32 cellular contexts compared by ENCODE assay signal in the genomic region with DNA sequence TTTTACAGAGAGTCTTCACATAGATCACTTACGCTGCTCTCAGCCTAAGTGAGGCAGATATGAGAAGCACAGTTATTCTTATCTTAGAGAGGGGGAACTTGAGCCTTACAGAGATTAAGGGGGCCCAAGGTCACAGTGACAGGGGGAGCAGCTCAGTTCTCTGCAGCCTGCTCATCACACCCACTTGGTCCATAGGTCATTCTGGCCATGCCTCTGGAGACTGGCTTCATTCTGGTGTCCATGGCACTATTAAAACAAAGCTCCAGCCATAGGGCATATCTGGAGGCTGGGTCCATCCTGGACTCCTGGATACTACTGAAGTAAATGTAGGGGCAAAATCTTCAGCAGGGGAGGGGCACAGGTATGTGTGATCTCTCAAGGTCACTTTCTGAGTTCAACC. TPM values are rescaled to one million over a fixed set of nuclear protein-coding genes. Genes with fewer than 3 reads are reported as not detected.
DNase-seq lines count a peak whose midpoint lies in the region; ATAC-seq, FAIRE-seq and TF ChIP-seq lines count a peak whose summit lies in the region.
"Had no signal": no experiment of that assay in that cellular context is flagged by ENCODE, and none has a peak within 500 bp of the region (broad histone marks: within the 10 kb centered on the region; RNA-seq: fewer than 3 reads in every experiment).

No MANE protein-coding gene starts in this region.

- H3K9ac ChIP-seq in liver (ENCODE audit: low read depth in 1 of 2, low read length in 2 of 2): no peak overlapping the region
- H3K9ac ChIP-seq: BLaER1 had no signal

- H3K27me3 ChIP-seq in liver (ENCODE audit: control insufficient read depth in 4 of 4, insufficient read depth in 4 of 4, low read length in 3 of 4) (no peaks in the 10 kb centered on the region), small intestine (ENCODE audit: control insufficient read depth in 2 of 2, insufficient read depth in 2 of 2, low read length in 2 of 2) (no peaks in the 10 kb centered on the region), hepatocyte (no peaks in the 10 kb centered on the region)
- H3K27me3 ChIP-seq: BE2C, BLaER1 had no signal

- DNase-seq in left lobe of liver (ENCODE audit: low spot score) (no peak), small intestine (peak; percentile 76), dermis blood vessel endothelial cell (no peak), hepatocyte (ENCODE audit: low spot score) (no peak), activated gamma-delta T cell (lab: John Stamatoyannopoulos, UW) (no peak)
- DNase-seq: 8988T; ACHN; BE2C; C1 segment of cervical spinal cord; CD4-positive, alpha-beta memory T cell; CD4-positive, CD25-positive, alpha-beta regulatory T cell; CD8-positive, alpha-beta memory T cell; COR-L47; DMS 273 treated with DMSO at 0.1 percent for 48 hours; DMS153; DMS53; DMS79; DND-41; EL; GDM1 had no signal

- H3K9me2 ChIP-seq in hepatocyte (replicated peaks; ENCODE audit: insufficient read depth): no peaks in the 10 kb centered on the region

- no peaks in the 10 kb centered on the region for H4K20me1 ChIP-seq in hepatocyte (ENCODE audit: insufficient read depth, poor library complexity, severe bottlenecking)
- H4K20me1 ChIP-seq: BLaER1 had no signal

- H3K79me2 ChIP-seq in hepatocyte: no peaks in the 10 kb centered on the region

- FAIRE-seq in small intestine (lab: Jason Lieb, UNC): no peak
- FAIRE-seq: A204.1, GM12878, GM12892, GM18507 had no signal

- H3K9me3 ChIP-seq in liver (ENCODE audit: control insufficient read depth in 4 of 4, low read length in 3 of 4) (no peaks in the 10 kb centered on the region), small intestine (ENCODE audit: control insufficient read depth, low read depth) (no peaks in the 10 kb centered on the region), hepatocyte (ENCODE audit: low read depth) (no peaks in the 10 kb centered on the region)
- H3K9me3 ChIP-seq: BE2C, BLaER1 had no signal

- no peak overlapping the region for H3K4me2 ChIP-seq in hepatocyte
- H3K4me2 ChIP-seq: BLaER1 had no signal

- H3K4me1 ChIP-seq in liver (ENCODE audit: control insufficient read depth in 4 of 4, insufficient read depth in 4 of 4, low read length in 3 of 4) (peaks cover 4 to 20% (median 16%) of the 10 kb centered on the region in 4 donors), small intestine (ENCODE audit: control insufficient read depth in 2 of 2, insufficient read depth in 1 of 2, low read depth in 1 of 2, low read length in 1 of 2) (peaks cover 0 to 8% of the 10 kb centered on the region in 2 donors), hepatocyte (ENCODE audit: insufficient read depth) (peaks cover 18% of the 10 kb centered on the region)
- H3K4me1 ChIP-seq: BE2C, BLaER1 had no signal

- H3K27ac ChIP-seq in liver (ENCODE audit: low read depth in 1 of 2, low read length in 2 of 2) (no peak overlapping the region), small intestine (ENCODE audit: low read depth in 1 of 2, low read length in 1 of 2) (peak overlapping the region in 1 of 2 donors; percentile 39), hepatocyte (no peak overlapping the region)
- H3K27ac ChIP-seq: BLaER1 had no signal

- H3K36me3 ChIP-seq in liver (ENCODE audit: control insufficient read depth in 4 of 4, insufficient read depth in 3 of 4, low read depth in 1 of 4, low read length in 3 of 4): no peaks in the 10 kb centered on the region
- no peaks in the 10 kb centered on the region for H3K36me3 ChIP-seq in small intestine (ENCODE audit: control insufficient read depth in 2 of 2, insufficient read depth in 2 of 2, low read length in 2 of 2)
- H3K36me3 ChIP-seq in hepatocyte (replicated peaks; ENCODE audit: insufficient read depth, low read depth): no peaks in the 10 kb centered on the region
- H3K36me3 ChIP-seq: BE2C, BLaER1 had no signal

- 96% methylated on average over 1 of the region's 1 CpG for WGBS in liver
- 25 to 68% (median 48%) methylated on average over 1 of the region's 1 CpG for WGBS in small intestine, 3 donors
- WGBS in hepatocyte (ENCODE audit: low lambda C conversion rate, missing lambda C conversion rate): 77% methylated on average over 1 of the region's 1 CpG

- no peak overlapping the region for H3K4me3 ChIP-seq in liver (ENCODE audit: low read depth in 1 of 3, low read length in 3 of 3)
- no peak overlapping the region for H3K4me3 ChIP-seq in small intestine (ENCODE audit: low read depth in 1 of 2, low read length in 2 of 2)
- H3K4me3 ChIP-seq in hepatocyte: no peak overlapping the region
- H3K4me3 ChIP-seq: BLaER1, GM12878 had no signal

- ATAC-seq in left lobe of liver (peak; percentile 43), GM21360 (IDR thresholded peaks at IDR 0.05; ENCODE audit: unreplicated experiment) (no peak)
- ATAC-seq: GM12878 had no signal

- no peak for TF ChIP-seq CTCF in liver (IDR thresholded peaks at IDR 0.05; ENCODE audit: low read depth, low read length, missing input control)
- TF ChIP-seq CTCF in hepatocyte (IDR thresholded peaks at IDR 0.05; ENCODE audit: poor library complexity): no peak

- H2AFZ ChIP-seq in hepatocyte: no peak overlapping the region

- no peak for TF ChIP-seq RAD21 in liver (IDR thresholded peaks at IDR 0.05)

TF ChIP-seq in liver, 16 proteins besides CTCF, POLR2A, EP300 and RAD21:
- TF ChIP-seq HNF4A (conservative IDR thresholded peaks at IDR 0.05) (peak; percentile 10 to 47), REST (IDR thresholded peaks at IDR 0.05) (no peak), RXRA (IDR thresholded peaks at IDR 0.05) (peak in 1 of 2 donors; percentile 14)

RNA-seq across cellular contexts. Expression of gene SLC5A4, which starts 5.9 kb away (rescaled TPM):
- total RNA-seq in left lobe of liver: not detected
- under 1 TPM; 0.28 to 0.75 TPM for total RNA-seq in liver
- under 1 TPM; 0.03 to 0.10 TPM for polyA plus RNA-seq in liver
- 1 to 10 TPM; 5.9 to 9.4 (median 7.6) TPM for polyA plus RNA-seq in small intestine
- total RNA-seq in dermis blood vessel endothelial cell: 2.7 and 3.3 TPM in 2 replicates
- 0.47 TPM in 1 of 2 replicates, not detected in the other for total RNA-seq in hepatocyte
- polyA plus RNA-seq in hepatocyte: 0.07 TPM in 1 of 2 replicates, not detected in the other
- total RNA-seq: CD4-positive, alpha-beta memory T cell; CD4-positive, CD25-positive, alpha-beta regulatory T cell; CD8-positive, alpha-beta memory T cell; Daoy; G401; GM12878 had no signal
- polyA plus RNA-seq: AG04450; CD14-positive monocyte; CD4-positive, alpha-beta memory T cell; CD4-positive, CD25-positive, alpha-beta regulatory T cell; CD8-positive, alpha-beta memory T cell; GM12878 had no signal

RNA-seq across cellular contexts. Expression of gene RFPL2, which starts 44.4 kb away (rescaled TPM):
- not detected for total RNA-seq in left lobe of liver
- under 1 TPM; under 0.01 to 0.98 TPM for total RNA-seq in liver
- under 1 TPM in 1 of 2 donors, not detected in 1; 0.07 TPM for polyA plus RNA-seq in liver
- under 1 TPM in 1 of 3 donors, not detected in 2; 0.10 TPM for polyA plus RNA-seq in small intestine
- total RNA-seq in dermis blood vessel endothelial cell: 0.14 TPM in 1 of 2 replicates, not detected in the other
- 0.48 and 0.97 TPM in 2 replicates for total RNA-seq in hepatocyte
- 0.62 TPM in 1 of 2 replicates, not detected in the other for polyA plus RNA-seq in hepatocyte
- total RNA-seq: A673; CD8-positive, alpha-beta memory T cell; Daoy; GM12878 had no signal
- polyA plus RNA-seq: AG04450, GM12878 had no signal
